ENCODE assay signal across 23 cellular contexts in the genomic region with DNA sequence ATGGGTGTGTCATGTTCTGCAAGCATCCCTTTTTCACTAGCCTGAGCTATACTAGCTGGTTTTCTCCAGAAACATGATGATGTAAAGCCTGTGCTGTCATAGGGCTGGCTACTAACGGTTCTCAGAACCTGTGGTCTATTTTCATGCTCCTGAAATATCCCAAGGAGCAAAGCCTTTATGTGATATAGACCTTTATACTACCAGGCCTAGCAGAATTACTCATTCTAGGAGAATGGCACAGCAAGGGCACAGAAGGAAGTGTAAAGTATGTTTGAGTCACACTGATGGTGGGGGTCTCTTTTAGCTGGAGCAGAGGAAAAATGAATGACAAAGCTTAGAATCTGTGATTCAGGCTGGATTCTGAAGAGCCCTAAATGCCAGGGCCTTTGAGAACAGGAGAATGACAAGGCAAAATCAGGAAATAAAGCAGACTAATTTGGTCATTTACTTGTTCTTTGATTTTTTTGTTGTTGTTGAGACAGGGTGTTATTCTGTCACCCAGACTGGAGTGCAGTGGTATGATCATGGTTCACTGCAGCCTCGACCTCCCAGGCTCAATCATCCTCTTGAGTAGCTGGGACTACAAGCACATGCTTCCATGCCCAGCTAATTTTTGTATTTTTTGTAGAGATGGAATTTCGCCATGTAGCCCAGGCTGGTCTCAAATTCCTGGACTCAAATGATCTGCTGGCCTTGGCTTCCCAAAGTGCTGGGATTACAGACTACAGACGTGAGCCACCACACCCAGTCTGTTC. TPM values are rescaled to one million over a fixed set of nuclear protein-coding genes. Genes with fewer than 3 reads are reported as not detected.
A peak's percentile ranks its signal among the peaks of the same experiment; 100 is the strongest.
DNase-seq lines count a peak whose midpoint lies in the region; TF ChIP-seq lines count a peak whose summit lies in the region.
"Had no signal": no experiment of that assay in that cellular context is flagged by ENCODE, and none has a peak within 500 bp of the region (broad histone marks: within the 10 kb centered on the region; RNA-seq: fewer than 3 reads in every experiment).

No MANE protein-coding gene starts in this region.

- H3K27me3 ChIP-seq in Karpas-422 (ENCODE audit: low read length), result no peaks in the 10 kb centered on the region
- H3K27me3 ChIP-seq: neutrophil had no signal

- H3K27ac ChIP-seq in Karpas-422 (ENCODE audit: low read length), result no peak overlapping the region
- H3K27ac ChIP-seq: breast epithelium, neutrophil, stomach had no signal

- no peak overlapping the region for H3K4me3 ChIP-seq in astrocyte of the spinal cord (ENCODE audit: low read depth, low read length)
- no peak overlapping the region for H3K4me3 ChIP-seq in Karpas-422 (ENCODE audit: low read length)
- H3K4me3 ChIP-seq: breast epithelium, stomach had no signal

- no peaks in the 10 kb centered on the region for H3K9me3 ChIP-seq in Karpas-422 (ENCODE audit: low read length)
- H3K9me3 ChIP-seq: breast epithelium, neutrophil had no signal

- H3K4me3 Mint-ChIP-seq in activated naive CD8-positive, alpha-beta T cell treated with anti-CD3 and anti-CD28 coated beads for 36 hours, result no peak overlapping the region
- H3K4me3 Mint-ChIP-seq: activated CD4-positive, alpha-beta T cell treated with anti-CD3 and anti-CD28 coated beads, Interleukin-2, amount 10 ng/mL, durations not matched to agents 24 days and 14 days; CD4-positive, alpha-beta T cell; IgD-negative memory B cell had no signal

- H3K36me3 Mint-ChIP-seq in activated naive CD8-positive, alpha-beta T cell treated with anti-CD3 and anti-CD28 coated beads for 36 hours, result no peaks in the 10 kb centered on the region
- H3K36me3 Mint-ChIP-seq: IgD-negative memory B cell had no signal

- H3K4me1 ChIP-seq in Karpas-422 (ENCODE audit: low read length), result no peaks in the 10 kb centered on the region
- H3K4me1 ChIP-seq: breast epithelium, stomach had no signal

- H3K27me3 Mint-ChIP-seq in activated naive CD8-positive, alpha-beta T cell treated with anti-CD3 and anti-CD28 coated beads for 36 hours, result no peaks in the 10 kb centered on the region

- no peaks in the 10 kb centered on the region for H3K9me2 ChIP-seq in Karpas-422 (replicated peaks; ENCODE audit: insufficient read depth, low read length)

- H2AFZ ChIP-seq in Karpas-422 (ENCODE audit: low read length), result no peak overlapping the region

- TF ChIP-seq CTCF in astrocyte of the spinal cord (IDR thresholded peaks at IDR 0.05; ENCODE audit: low read depth, low read length), result no peak

- H3K27ac Mint-ChIP-seq in activated naive CD8-positive, alpha-beta T cell treated with anti-CD3 and anti-CD28 coated beads for 36 hours, result no peak overlapping the region
- H3K27ac Mint-ChIP-seq: activated CD4-positive, alpha-beta T cell treated with anti-CD3 and anti-CD28 coated beads, Interleukin-2, amount 10 ng/mL, durations not matched to agents 24 days and 14 days; CD4-positive, alpha-beta T cell had no signal

- intact Hi-C loops in posterior cingulate gyrus (cut with DNase I), result no loop called here

- no peaks in the 10 kb centered on the region for H3K9me3 Mint-ChIP-seq in activated naive CD8-positive, alpha-beta T cell treated with anti-CD3 and anti-CD28 coated beads for 36 hours
- H3K9me3 Mint-ChIP-seq: CD4-positive, alpha-beta T cell; IgD-negative memory B cell had no signal

- no peak overlapping the region for H3K9ac ChIP-seq in Karpas-422 (ENCODE audit: low read length)

- H3K79me2 ChIP-seq in Karpas-422 (ENCODE audit: low read length), result no peaks in the 10 kb centered on the region

- H4K20me1 ChIP-seq in Karpas-422 (ENCODE audit: insufficient read depth, low read depth, low read length), result no peaks in the 10 kb centered on the region

- no peaks in the 10 kb centered on the region for H3K36me3 ChIP-seq in Karpas-422 (ENCODE audit: insufficient read depth, low read length)
- H3K36me3 ChIP-seq: breast epithelium, neutrophil, stomach had no signal

- in situ Hi-C loops in astrocyte of the spinal cord (cut with HindIII; ENCODE audit: low sequenced_read_pairs), result no loop called here

- DNase-seq in AG20443 (ENCODE audit: low spot score) (peak; percentile 5), LHCN-M2 (ENCODE audit: low read depth) (peak; percentile 59), astrocyte of the spinal cord (ENCODE audit: low read depth, low spot score) (peak; percentile 57), kidney glomerular epithelial cell (lab: John Stamatoyannopoulos, UW) (peak; percentile 26), Karpas-422 (no peak), NCI-H1417 treated with DMSO at 0.1 percent for 48 hours (lab: John Stamatoyannopoulos, UW) (no peak), posterior cingulate gyrus (no peak)
- no peak for DNase-seq in activated naive CD8-positive, alpha-beta T cell treated with anti-CD3 and anti-CD28 coated beads for 36 hours
- DNase-seq: activated CD4-positive, alpha-beta T cell treated with anti-CD3 and anti-CD28 coated beads, Interleukin-2, amount 10 ng/mL, durations not matched to agents 24 days and 14 days; activated naive CD4-positive, alpha-beta T cell; CD4-positive, alpha-beta T cell; DMS79; hypothalamus; left cardiac atrium; midbrain; NCI-H1048; NCI-H526 treated with DMSO at 0.1 percent for 48 hours; right cardiac atrium; stimulated activated CD4-positive, alpha-beta T cell treated with anti-CD3 and anti-CD28 coated beads, Interleukin-1b, Interleukin-23, amount 100 ng/mL, for 48 hours; stomach had no signal

- H3K4me1 Mint-ChIP-seq in activated naive CD8-positive, alpha-beta T cell treated with anti-CD3 and anti-CD28 coated beads for 36 hours, result no peaks in the 10 kb centered on the region
- H3K4me1 Mint-ChIP-seq: activated CD4-positive, alpha-beta T cell treated with anti-CD3 and anti-CD28 coated beads, Interleukin-2, amount 10 ng/mL, durations not matched to agents 24 days and 14 days; IgD-negative memory B cell had no signal

- no peak overlapping the region for H3K4me2 ChIP-seq in Karpas-422 (ENCODE audit: low read depth, low read length, poor library complexity, severe bottlenecking)

RNA-seq across cellular contexts. Expression of a gene that starts 11.8 kb away (rescaled TPM):
- 54.0 and 68.4 TPM in 2 replicates for total RNA-seq in LHCN-M2 (2014; rRNA removed)
- polyA plus RNA-seq in LHCN-M2 (2012), result 27.2 TPM
- total RNA-seq in activated naive CD8-positive, alpha-beta T cell treated with anti-CD3 and anti-CD28 coated beads for 36 hours, result 1 to 10 TPM; 7.3 to 8.1 TPM
- 22.1 and 34.2 TPM in 2 replicates for total RNA-seq in Karpas-422 (2014; rRNA removed; shearing (Covaris generic); ENCODE audit: low replicate concordance)

RNA-seq across cellular contexts. Expression of a gene that starts 32.8 kb away (rescaled TPM):
- total RNA-seq in LHCN-M2 (2014; rRNA removed), result 38.6 and 39.7 TPM in 2 replicates
- 119 TPM for polyA plus RNA-seq in LHCN-M2 (2012)
- 1 to 10 TPM; 8.5 to 8.7 TPM for total RNA-seq in activated naive CD8-positive, alpha-beta T cell treated with anti-CD3 and anti-CD28 coated beads for 36 hours
- 1.8 and 6.9 TPM in 2 replicates for total RNA-seq in Karpas-422 (2014; rRNA removed; shearing (Covaris generic); ENCODE audit: low replicate concordance)

RNA-seq across cellular contexts. Expression of a gene that starts 45.9 kb away (rescaled TPM):
- total RNA-seq in LHCN-M2 (2014; rRNA removed), result 702 and 722 TPM in 2 replicates
- polyA plus RNA-seq in LHCN-M2 (2012), result 413 TPM
- total RNA-seq in activated naive CD8-positive, alpha-beta T cell treated with anti-CD3 and anti-CD28 coated beads for 36 hours, result 100 to 1,000 TPM; 249 to 257 TPM
- total RNA-seq in Karpas-422 (2014; rRNA removed; shearing (Covaris generic); ENCODE audit: low replicate concordance), result 83.4 and 90.4 TPM in 2 replicates

RNA-seq across cellular contexts. Expression of a gene that starts 55.3 kb away (rescaled TPM):
- 83.6 and 113 TPM in 2 replicates for total RNA-seq in LHCN-M2 (2014; rRNA removed)
- 187 TPM for polyA plus RNA-seq in LHCN-M2 (2012)
- total RNA-seq in activated naive CD8-positive, alpha-beta T cell treated with anti-CD3 and anti-CD28 coated beads for 36 hours, result 10 to 100 TPM; 14.8 to 17.4 TPM
- total RNA-seq in Karpas-422 (2014; rRNA removed; shearing (Covaris generic); ENCODE audit: low replicate concordance), result 19.8 and 35.4 TPM in 2 replicates

Comparison
In these comparisons a context has a peak if more than half of its experiments do, and no peak if none do; other contexts are left out.
1. DNase-seq: peak in AG20443 (single experiment), LHCN-M2 (single experiment), astrocyte of the spinal cord (single experiment) and kidney glomerular epithelial cell (single experiment); none in activated naive CD8-positive, alpha-beta T cell treated with anti-CD3 and anti-CD28 coated beads for 36 hours (single experiment), Karpas-422 (single experiment), NCI-H1417 treated with DMSO at 0.1 percent for 48 hours (single experiment) and posterior cingulate gyrus (0 of 10).